ENCODE assay signal across 28 cellular contexts in genomic region chr6:52301326-52301725, GRCh38. TPM values are rescaled to one million over a fixed set of nuclear protein-coding genes. Genes with fewer than 3 reads are reported as not detected.
"Had no signal": no experiment of that assay in that cellular context is flagged by ENCODE, and none has a peak within 500 bp of the region (broad histone marks: within the 10 kb centered on the region; RNA-seq: fewer than 3 reads in every experiment).

No MANE protein-coding gene starts in this region.

- H3K27ac ChIP-seq: breast epithelium, colonic mucosa, dorsolateral prefrontal cortex, esophagus squamous epithelium, gastrocnemius medialis, left lung, tibial artery had no signal

- H3K27me3 ChIP-seq: breast epithelium, colonic mucosa, dorsolateral prefrontal cortex, esophagus squamous epithelium, gastrocnemius medialis, left lung, tibial artery had no signal

- FAIRE-seq: TTC549, urothelium cell line had no signal

- H3K4me3 ChIP-seq: breast epithelium, colonic mucosa, dorsolateral prefrontal cortex, esophagus squamous epithelium, gastrocnemius medialis, left lung, tibial artery had no signal

- H3K9me3 ChIP-seq: colonic mucosa, esophagus squamous epithelium, gastrocnemius medialis, left lung, tibial artery had no signal

- ATAC-seq: activated CD8-positive, alpha-beta memory T cell treated with anti-CD3 and anti-CD28 coated beads, Interleukin-2, amount 10 ng/mL, durations not matched to agents 7 days and 5 days; effector memory CD8-positive, alpha-beta T cell; gastrocnemius medialis; left lung; naive thymus-derived CD8-positive, alpha-beta T cell; stimulated activated naive CD8-positive, alpha-beta T cell treated with anti-CD3 and anti-CD28 coated beads, Interleukin-15, Interleukin-2, amounts not matched to agents 100 U/mL and 50 U/mL, for 24 hours had no signal

- H3K36me3 ChIP-seq: breast epithelium, colonic mucosa, esophagus squamous epithelium, gastrocnemius medialis, left lung, tibial artery had no signal

- DNase-seq: activated CD4-positive, alpha-beta memory T cell treated with anti-CD3 and anti-CD28 coated beads for 36 hours; activated CD4-positive, alpha-beta T cell treated with anti-CD3 and anti-CD28 coated beads for 48 hours; activated CD4-positive, CD25-positive, alpha-beta regulatory T cell; activated CD8-positive, alpha-beta memory T cell treated with anti-CD3 and anti-CD28 coated beads, Interleukin-2, amount 10 ng/mL, durations not matched to agents 7 days and 5 days; activated effector memory CD4-positive, alpha-beta T cell treated with anti-CD3 and anti-CD28 coated beads, Interleukin-2, amount 50 U/mL, for 16 hours; activated naive CD4-positive, alpha-beta T cell treated with anti-CD3 and anti-CD28 coated beads, Interleukin-2, amount 50 U/mL, for 16 hours; activated T-cell treated with anti-CD3 and anti-CD28 coated beads for 4 hours; amniotic stem cell; colonic mucosa; dorsolateral prefrontal cortex; effector memory CD8-positive, alpha-beta T cell; esophagus squamous epithelium; gastrocnemius medialis; hippocampal formation; kidney glomerular epithelial cell; left lung; naive thymus-derived CD8-positive, alpha-beta T cell; retina; stimulated activated CD4-positive, alpha-beta T cell treated with anti-CD3 and anti-CD28 coated beads, Interleukin-4, amount 100 ng/mL, for 1 hour; stimulated activated naive CD8-positive, alpha-beta T cell treated with anti-CD3 and anti-CD28 coated beads, Interleukin-15, Interleukin-2, amounts not matched to agents 100 U/mL and 50 U/mL, for 24 hours; tibial artery had no signal

RNA-seq across cellular contexts. Expression of gene IL17F, which starts 57.0 kb away (rescaled TPM):
- total RNA-seq: activated CD8-positive, alpha-beta memory T cell treated with anti-CD3 and anti-CD28 coated beads, Interleukin-2, amount 10 ng/mL, durations not matched to agents 7 days and 5 days; breast epithelium; gastrocnemius medialis; left lung; lung microvascular endothelial cell; mesothelial cell of epicardium; naive thymus-derived CD8-positive, alpha-beta T cell; osteoblast; posterior vena cava had no signal
